Comparison of ENCODE assay signal across 14 cellular contexts in the genomic region with DNA sequence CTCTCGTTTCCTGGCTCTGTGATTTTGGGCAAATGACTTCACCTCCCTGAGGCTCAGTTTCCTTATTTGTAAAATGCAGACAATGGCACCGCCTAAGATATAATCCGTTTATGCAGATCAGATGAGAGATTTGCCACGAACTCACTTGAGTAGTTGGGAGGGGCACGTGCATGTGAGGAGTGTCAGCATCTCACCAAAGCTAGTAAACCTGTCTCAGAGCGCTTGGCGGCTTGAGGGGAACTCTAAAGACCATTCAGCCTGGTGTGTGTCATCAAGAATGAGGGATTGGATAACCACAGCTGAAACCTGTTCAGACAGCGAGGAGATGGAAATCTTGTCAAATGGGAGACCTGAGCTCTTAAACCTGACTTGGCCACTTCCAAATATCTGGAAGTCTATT.
"Had no signal": no experiment of that assay in that cellular context is flagged by ENCODE, and none has a peak within 500 bp of the region (broad histone marks: within the 10 kb centered on the region; RNA-seq: fewer than 3 reads in every experiment).

No MANE protein-coding gene starts in this region.

- H3K27ac Mint-ChIP-seq: activated naive CD4-positive, alpha-beta T cell treated with anti-CD3 and anti-CD28 coated beads, Interleukin-2, amount 50 U/mL, for 24 hours had no signal

- H3K9me3 Mint-ChIP-seq: activated naive CD4-positive, alpha-beta T cell treated with anti-CD3 and anti-CD28 coated beads, Interleukin-2, amount 50 U/mL, for 24 hours had no signal

- H3K9me3 ChIP-seq: adrenal gland, esophagus squamous epithelium, ovary, spleen, stomach, thoracic aorta had no signal

- H3K4me3 Mint-ChIP-seq: activated naive CD4-positive, alpha-beta T cell treated with anti-CD3 and anti-CD28 coated beads, Interleukin-2, amount 50 U/mL, for 24 hours had no signal

- H3K36me3 ChIP-seq: adrenal gland, ovary, thoracic aorta had no signal

- DNase-seq: activated CD4-positive, alpha-beta T cell treated with anti-CD3 and anti-CD28 coated beads, Interleukin-2, amount 50 U/mL, for 48 hours; adrenal gland; caudate nucleus; esophagus squamous epithelium; hypothalamus; kidney glomerular epithelial cell; mesendoderm; ovary; spleen; stomach; T-helper 1 cell had no signal

- H3K27me3 Mint-ChIP-seq: activated naive CD4-positive, alpha-beta T cell treated with anti-CD3 and anti-CD28 coated beads, Interleukin-2, amount 50 U/mL, for 24 hours had no signal

- H3K4me3 ChIP-seq: adrenal gland, esophagus squamous epithelium, ovary, spleen, stomach, thoracic aorta had no signal

- H3K4me1 Mint-ChIP-seq: activated naive CD4-positive, alpha-beta T cell treated with anti-CD3 and anti-CD28 coated beads, Interleukin-2, amount 50 U/mL, for 24 hours had no signal

- H3K27ac ChIP-seq: adrenal gland, esophagus squamous epithelium, ovary, spleen, stomach, thoracic aorta had no signal

- H3K27me3 ChIP-seq: adrenal gland, esophagus squamous epithelium, ovary, stomach had no signal

- ATAC-seq: sciatic nerve had no signal
